12 cellular contexts compared by ENCODE assay signal in the genomic region with DNA sequence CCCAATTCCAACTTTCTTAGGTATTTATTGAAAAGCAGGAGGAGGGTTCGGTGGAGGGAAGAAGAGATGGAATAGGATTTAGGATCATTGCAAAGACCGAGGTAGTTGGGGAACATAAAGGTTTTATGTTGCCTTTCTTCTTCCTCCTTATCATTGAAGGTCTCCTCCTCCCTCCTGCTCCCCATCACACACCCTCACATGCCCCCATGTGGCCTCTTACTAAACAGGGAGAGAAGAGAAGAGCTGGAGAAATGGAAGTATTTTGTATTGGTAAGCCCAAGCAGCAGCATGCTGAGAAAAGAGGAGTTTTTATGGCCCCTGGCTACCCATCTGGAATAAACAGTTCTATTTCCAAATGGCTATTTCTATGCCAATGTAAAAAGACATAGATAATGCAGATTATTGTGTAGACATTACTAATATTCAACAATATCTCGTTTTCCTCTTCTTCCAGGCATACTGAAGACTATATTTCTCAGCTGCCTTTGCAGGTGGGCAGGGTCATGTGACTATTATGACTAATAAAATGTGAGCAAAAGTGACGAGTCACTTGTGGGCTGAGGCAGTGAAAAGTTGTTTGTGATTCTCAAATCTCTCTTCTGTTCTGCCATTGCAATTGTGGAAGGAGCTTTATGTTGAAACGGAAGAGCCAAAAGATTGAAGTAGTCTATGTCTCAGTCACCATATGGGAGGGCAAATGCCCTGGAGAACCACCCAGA. TPM values are rescaled to one million over a fixed set of nuclear protein-coding genes. Genes with fewer than 3 reads are reported as not detected.
A peak's percentile ranks its signal among the peaks of the same experiment; 100 is the strongest.
DNase-seq lines count a peak whose midpoint lies in the region; ATAC-seq, FAIRE-seq and TF ChIP-seq lines count a peak whose summit lies in the region.
"Had no signal": no experiment of that assay in that cellular context is flagged by ENCODE, and none has a peak within 500 bp of the region (broad histone marks: within the 10 kb centered on the region; RNA-seq: fewer than 3 reads in every experiment).

No MANE protein-coding gene starts in this region.

- no peaks in the 10 kb centered on the region for H3K36me3 ChIP-seq in A673 (ENCODE audit: insufficient read depth, low read length, poor library complexity, severe bottlenecking)
- no peaks in the 10 kb centered on the region for H3K36me3 ChIP-seq in endothelial cell of umbilical vein (ENCODE audit: control insufficient read depth in 2 of 2, extremely low read depth in 1 of 2, insufficient read depth in 2 of 2, low read length in 2 of 2)
- H3K36me3 ChIP-seq: ascending aorta had no signal

- CTCF ChIA-PET in A673 (lab: Charles Lee): no interaction called here
- CTCF ChIA-PET in endothelial cell of umbilical vein (lab: Charles Lee): interaction anchor here (0.9 to 2.1 kb wide), 6 partner anchors 9 to 169 kb away, joined by 3 to 14 read pairs (median 4); partner anchors contain the start of gene EIF2AK4

- no peak for TF ChIP-seq CTCF in A673 (conservative IDR thresholded peaks at IDR 0.05; ENCODE audit: low read depth, low read length)
- no peak for TF ChIP-seq CTCF in endothelial cell of umbilical vein (IDR thresholded peaks at IDR 0.05; ENCODE audit: extremely low read depth in 1 of 2, insufficient read depth in 1 of 2, low read depth in 1 of 2, low read length in 2 of 2)

- H3K9ac ChIP-seq in endothelial cell of umbilical vein (replicated peaks; ENCODE audit: extremely low read depth, insufficient read depth, low read length): no peak overlapping the region

- DNase-seq in A673 (ENCODE audit: low spot score) (peak; percentile 32), H4 (ENCODE audit: low spot score) (peak; percentile 39), RKO (ENCODE audit: low spot score) (peak; percentile 83), endothelial cell of umbilical vein (ENCODE audit: low read depth, low spot score) (peak; percentile 36), mucosa of gallbladder (ENCODE audit: low spot score) (no peak), HuH-7 (ENCODE audit: low spot score) (no peak)
- DNase-seq: activated CD8-positive, alpha-beta memory T cell treated with anti-CD3 and anti-CD28 coated beads, Interleukin-2, amount 50 U/mL, for 48 hours; kidney glomerular epithelial cell had no signal

- H3K4me1 ChIP-seq in A673 (ENCODE audit: insufficient read depth, low read length, poor library complexity, severe bottlenecking) (peaks cover 8% of the 10 kb centered on the region), endothelial cell of umbilical vein (ENCODE audit: control insufficient read depth, extremely low read depth, insufficient read depth, low read length) (peaks cover 8% of the 10 kb centered on the region)
- H3K4me1 ChIP-seq: ascending aorta had no signal

- POLR2A ChIA-PET in A673 (lab: Charles Lee; ENCODE audit: low non-redundant PET) (no interaction called here), endothelial cell of umbilical vein (lab: Charles Lee) (interaction anchor here (1.5 kb wide), 1 partner anchor 9 kb away, joined by 3 read pairs; the partner anchor contains the start of gene EIF2AK4)

- H3K27me3 ChIP-seq in A673 (replicated peaks; ENCODE audit: insufficient read depth, low read depth, low read length, poor library complexity): peaks cover under 1% of the 10 kb centered on the region
- no peaks in the 10 kb centered on the region for H3K27me3 ChIP-seq in endothelial cell of umbilical vein (ENCODE audit: control insufficient read depth in 2 of 2, insufficient read depth in 2 of 2, low read length in 2 of 2)
- H3K27me3 ChIP-seq: ascending aorta had no signal

- BruUV-seq in A673 (replicated peaks; lab: Mats Ljungman, UMichigan) (no TSS peak), endothelial cell of umbilical vein (replicated peaks; lab: Mats Ljungman, UMichigan) (no TSS peak)

- H3K4me3 ChIP-seq in A673 (ENCODE audit: low read depth, low read length, poor library complexity, severe bottlenecking): no peak overlapping the region
- no peak overlapping the region for H3K4me3 ChIP-seq in endothelial cell of umbilical vein (replicated peaks in 1 of 3; ENCODE audit: insufficient read depth in 1 of 3, low read depth in 1 of 3, low read length in 3 of 3)
- H3K4me3 ChIP-seq: ascending aorta had no signal

- dilution Hi-C loops in endothelial cell of umbilical vein (cut with MboI; ENCODE audit: extremely low pct_ligation_motif_present, low sequenced_read_pairs): no loop called here

- no peaks in the 10 kb centered on the region for H3K79me2 ChIP-seq in endothelial cell of umbilical vein (ENCODE audit: control insufficient read depth, insufficient read depth, low read length)

- no peak overlapping the region for H3K4me2 ChIP-seq in endothelial cell of umbilical vein (ENCODE audit: insufficient read depth, low read length)

- no peak for ATAC-seq in GM19452 (IDR thresholded peaks at IDR 0.05; ENCODE audit: unreplicated experiment)
- no peak for ATAC-seq in HG02870 (IDR thresholded peaks at IDR 0.05; ENCODE audit: unreplicated experiment)

- peak overlapping the region; percentile 93 for H2AFZ ChIP-seq in endothelial cell of umbilical vein (ENCODE audit: low read depth, low read length)

- H3K9me3 ChIP-seq in A673 (ENCODE audit: low read depth, low read length, poor library complexity, severe bottlenecking): no peaks in the 10 kb centered on the region
- H3K9me3 ChIP-seq in endothelial cell of umbilical vein (replicated peaks; ENCODE audit: control insufficient read depth, insufficient read depth, low read length): no peaks in the 10 kb centered on the region
- H3K9me3 ChIP-seq: ascending aorta had no signal

- no peaks in the 10 kb centered on the region for H3K9me1 ChIP-seq in endothelial cell of umbilical vein (replicated peaks; ENCODE audit: control insufficient read depth, extremely low read depth, insufficient read depth, low read length)

- TF ChIP-seq POLR2A in endothelial cell of umbilical vein (IDR thresholded peaks at IDR 0.05; ENCODE audit: low read depth, low read length): no peak

- intact Hi-C loops in A673 (cut with micrococcal nuclease; ENCODE audit: unreplicated experiment): no loop called here
- intact Hi-C loops in endothelial cell of umbilical vein (cut with micrococcal nuclease): loop anchor here (10.0 kb wide), 1 partner anchor 300 kb away; no protein-coding TSS in a partner anchor

- H4K20me1 ChIP-seq in endothelial cell of umbilical vein (replicated peaks; ENCODE audit: control insufficient read depth, extremely low read depth, insufficient read depth, low read length): no peaks in the 10 kb centered on the region

- FAIRE-seq in endothelial cell of umbilical vein (lab: Jason Lieb, UNC): no peak
- FAIRE-seq: GM12892 had no signal

- H3K27ac ChIP-seq in A673 (ENCODE audit: low read depth, low read length, poor library complexity, severe bottlenecking) (no peak overlapping the region), endothelial cell of umbilical vein (ENCODE audit: insufficient read depth, low read depth, low read length) (no peak overlapping the region)
- H3K27ac ChIP-seq: ascending aorta had no signal

TF ChIP-seq in endothelial cell of umbilical vein, 7 proteins besides CTCF, POLR2A, EP300 and RAD21:
- no peak for TF ChIP-seq MAX (IDR thresholded peaks at IDR 0.05; ENCODE audit: insufficient read depth, insufficient read length)
- peak; percentile 76 for TF ChIP-seq FOS (IDR thresholded peaks at IDR 0.05; ENCODE audit: borderline replicate concordance, insufficient read depth, low read length)

RNA-seq across cellular contexts. Expression of gene GPR176, which starts 5.2 kb away (rescaled TPM):
- total RNA-seq in A673 (2021): 5.4 and 5.6 TPM in 2 replicates
- 20.4 and 21.5 TPM in 2 replicates for total RNA-seq in H4 (2014; rRNA removed; shearing (Covaris generic))
- total RNA-seq in endothelial cell of umbilical vein: 35.3 and 39.8 TPM in 2 replicates
- 68.7 and 85.3 TPM in 2 replicates for polyA plus RNA-seq in endothelial cell of umbilical vein
- 33.2 and 34.2 TPM in 2 replicates for polyA plus RNA-seq in endothelial cell of umbilical vein (2011; cell fraction: cytosol; rRNA removed)
- polyA plus RNA-seq in endothelial cell of umbilical vein (2011; cell fraction: nucleus; rRNA removed): 24.9 and 36.3 TPM in 2 replicates
- polyA plus RNA-seq in endothelial cell of umbilical vein (2012): 21.5 and 30.0 TPM in 2 replicates
- 225 and 237 TPM in 2 replicates for polyA minus RNA-seq in endothelial cell of umbilical vein
- polyA minus RNA-seq in endothelial cell of umbilical vein (2011; cell fraction: cytosol; rRNA and poly(A)+ RNA removed): 6.9 TPM
- polyA minus RNA-seq in endothelial cell of umbilical vein (2011; cell fraction: nucleus; rRNA and poly(A)+ RNA removed): 34.5 and 45.4 TPM in 2 replicates
- 5.4 TPM for total RNA-seq in mucosa of gallbladder

RNA-seq across cellular contexts. Expression of gene EIF2AK4, which starts 8.6 kb away (rescaled TPM):
- total RNA-seq in A673 (2021): 45.3 and 45.6 TPM in 2 replicates
- total RNA-seq in H4 (2014; rRNA removed; shearing (Covaris generic)): 29.1 and 39.5 TPM in 2 replicates
- total RNA-seq in endothelial cell of umbilical vein: 51.6 and 55.0 TPM in 2 replicates
- 30.1 and 33.5 TPM in 2 replicates for polyA plus RNA-seq in endothelial cell of umbilical vein
- 41.4 and 48.4 TPM in 2 replicates for polyA plus RNA-seq in endothelial cell of umbilical vein (2011; cell fraction: cytosol; rRNA removed)
- polyA plus RNA-seq in endothelial cell of umbilical vein (2011; cell fraction: nucleus; rRNA removed): 37.2 and 39.8 TPM in 2 replicates
- 43.3 and 54.0 TPM in 2 replicates for polyA plus RNA-seq in endothelial cell of umbilical vein (2012)
- 73.3 and 77.4 TPM in 2 replicates for polyA minus RNA-seq in endothelial cell of umbilical vein
- polyA minus RNA-seq in endothelial cell of umbilical vein (2011; cell fraction: cytosol; rRNA and poly(A)+ RNA removed): 22.7 TPM
- 54.0 and 72.1 TPM in 2 replicates for polyA minus RNA-seq in endothelial cell of umbilical vein (2011; cell fraction: nucleus; rRNA and poly(A)+ RNA removed)
- total RNA-seq in mucosa of gallbladder: 25.6 TPM

Comparison
In these comparisons a context has a peak if more than half of its experiments do, and no peak if none do; other contexts are left out.
1. DNase-seq: peak in A673 (single experiment), H4 (single experiment), RKO (single experiment) and endothelial cell of umbilical vein (single experiment); none in mucosa of gallbladder (single experiment) and HuH-7 (single experiment).